In the genomic region with DNA sequence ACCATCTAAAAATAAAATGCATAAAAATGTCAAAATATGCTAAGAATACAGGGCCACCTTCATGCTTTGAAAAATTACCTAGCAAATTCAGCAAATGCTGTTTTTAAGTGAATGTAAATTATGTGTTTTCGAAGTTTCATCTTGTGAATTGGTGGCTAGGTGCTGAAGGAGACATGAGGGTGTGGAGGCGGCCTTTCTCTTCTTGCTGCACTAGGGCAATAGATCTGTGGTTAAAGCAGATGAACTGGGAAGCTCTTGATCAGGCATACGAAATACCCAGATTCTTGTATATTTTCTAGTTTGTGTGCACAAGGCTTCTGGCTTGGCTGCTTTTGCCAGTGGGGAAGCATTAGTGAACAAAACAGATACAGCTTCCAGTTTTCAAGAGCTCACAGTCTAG, we compare ENCODE assay signal across 32 cellular contexts.
"Had no signal": no experiment of that assay in that cellular context is flagged by ENCODE, and none has a peak within 500 bp of the region (broad histone marks: within the 10 kb centered on the region; RNA-seq: fewer than 3 reads in every experiment).

No MANE protein-coding gene starts in this region.

- H3K9me3 ChIP-seq: body of pancreas, breast epithelium, MG63, Peyer's patch, SJSA1, SK-N-SH had no signal

- FAIRE-seq: astrocyte had no signal

- DNase-seq: activated B cell treated with CpG ODN at 0.5 μM for 24 hours; activated CD4-positive, alpha-beta memory T cell treated with anti-CD3 and anti-CD28 coated beads for 36 hours; activated CD4-positive, alpha-beta T cell treated with anti-CD3 and anti-CD28 coated beads for 4 hours; activated CD4-positive, alpha-beta T cell treated with anti-CD3 and anti-CD28 coated beads, Interleukin-2, amount 50 U/mL, for 1 hour; activated CD4-positive, CD25-positive, alpha-beta regulatory T cell treated with anti-CD3 and anti-CD28 coated beads, Interleukin-2, amount 50 U/mL, for 72 hours; activated CD8-positive, alpha-beta memory T cell treated with anti-CD3 and anti-CD28 coated beads, Interleukin-2, amount 50 U/mL, for 48 hours; activated gamma-delta T cell; activated naive CD4-positive, alpha-beta T cell treated with anti-CD3 and anti-CD28 coated beads, Interleukin-2, amount 10 ng/mL, durations not matched to agents 7 days and 5 days; body of pancreas; cerebellar nuclear complex; MG63; NCI-H1048; NCI-H1105 treated with DMSO at 0.1 percent for 48 hours; NCI-H187; NCI-H2029 treated with DMSO at 0.1 percent for 48 hours; NCI-H2107; NCI-H2171; NCI-H510A; NCI-H526; NCI-H748 treated with DMSO at 0.1 percent for 48 hours; NK-92 treated with Interleukin-12 subunit alpha and Interleukin-12 subunit beta, amount 100 ng/mL, for 24 hours; PC-3; Peyer's patch; SHP77 treated with DMSO at 0.1 percent for 48 hours; SK-N-SH; T-helper 1 cell; T-helper 2 cell; T-helper 9 cell had no signal

- ATAC-seq: body of pancreas, PC-3 had no signal

- H3K9me2 ChIP-seq: SK-N-SH had no signal

- H3K4me3 ChIP-seq: body of pancreas, breast epithelium, MG63, Peyer's patch, SJSA1 had no signal

- H3K9ac ChIP-seq: SK-N-SH had no signal

- H3K27me3 ChIP-seq: body of pancreas, breast epithelium, MG63, Peyer's patch, SJSA1 had no signal

- H3K4me1 ChIP-seq: body of pancreas, breast epithelium, Peyer's patch, SJSA1 had no signal

- H3K4me2 ChIP-seq: SK-N-SH had no signal

- H3K36me3 ChIP-seq: breast epithelium, MG63, Peyer's patch, SJSA1 had no signal

- H3K27ac ChIP-seq: body of pancreas, breast epithelium, Peyer's patch, SJSA1, VCaP had no signal
